In the genomic region with DNA sequence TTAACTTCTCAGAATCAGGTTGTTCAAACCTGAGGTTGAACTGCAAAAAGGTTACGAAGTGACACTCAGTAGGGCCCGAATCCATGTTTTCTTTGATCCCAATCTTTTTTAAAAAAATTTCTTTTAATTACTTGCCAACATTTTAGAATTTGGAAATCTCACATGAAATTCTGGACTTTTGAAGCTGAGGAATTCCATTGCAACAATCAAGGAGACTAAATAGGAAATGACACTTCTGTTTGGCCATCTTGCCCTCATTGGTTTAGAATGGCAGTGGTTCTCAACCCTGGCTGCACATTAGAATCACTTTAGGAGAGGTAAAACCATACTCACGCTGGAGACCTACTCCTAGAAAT, we compare ENCODE assay signal across 8 cellular contexts. TPM values are rescaled to one million over a fixed set of nuclear protein-coding genes. Genes with fewer than 3 reads are reported as not detected.
A peak's percentile ranks its signal among the peaks of the same experiment; 100 is the strongest.
DNase-seq lines count a peak whose midpoint lies in the region; ATAC-seq and FAIRE-seq lines count a peak whose summit lies in the region.

No MANE protein-coding gene starts in this region.

- H3K4me3 Mint-ChIP-seq in activated CD8-positive, alpha-beta memory T cell treated with anti-CD3 and anti-CD28 coated beads, Interleukin-2, amount 10 ng/mL, durations not matched to agents 7 days and 5 days: peak overlapping the region; percentile 99
- peak overlapping the region; percentile 100 for H3K4me3 Mint-ChIP-seq in activated T-helper 17 cell treated with anti-CD3 and anti-CD28 coated beads, Interleukin-2, amount 50 U/mL, for 72 hours

- CTCF ChIA-PET in activated CD8-positive, alpha-beta memory T cell treated with anti-CD3 and anti-CD28 coated beads, Interleukin-2, amount 10 ng/mL, durations not matched to agents 7 days and 5 days (lab: Charles Lee): interaction anchor here (0.9 to 3.0 kb wide), 7 partner anchors 11 to 263 kb away, joined by 3 to 15 read pairs (median 3); no protein-coding TSS in a partner anchor

- peak overlapping the region; percentile 96 for H3K27ac Mint-ChIP-seq in activated CD8-positive, alpha-beta memory T cell treated with anti-CD3 and anti-CD28 coated beads, Interleukin-2, amount 10 ng/mL, durations not matched to agents 7 days and 5 days
- peak overlapping the region; percentile 99 for H3K27ac Mint-ChIP-seq in activated T-helper 17 cell treated with anti-CD3 and anti-CD28 coated beads, Interleukin-2, amount 50 U/mL, for 72 hours

- H3K4me1 ChIP-seq in thymus (ENCODE audit: control insufficient read depth, insufficient read depth, low read length): peaks cover 13% of the 10 kb centered on the region

- FAIRE-seq in islet of Langerhans (lab: Jason Lieb, UNC): peak; percentile 27

- no peaks in the 10 kb centered on the region for H3K27me3 ChIP-seq in thymus (ENCODE audit: control insufficient read depth, insufficient read depth)

- H3K27me3 Mint-ChIP-seq in activated CD8-positive, alpha-beta memory T cell treated with anti-CD3 and anti-CD28 coated beads, Interleukin-2, amount 10 ng/mL, durations not matched to agents 7 days and 5 days: peaks cover 16% of the 10 kb centered on the region
- peaks cover 4% of the 10 kb centered on the region for H3K27me3 Mint-ChIP-seq in activated T-helper 17 cell treated with anti-CD3 and anti-CD28 coated beads, Interleukin-2, amount 50 U/mL, for 72 hours

- no peak overlapping the region for H3K27ac ChIP-seq in thymus (ENCODE audit: low read depth)

- DNase-seq in activated CD8-positive, alpha-beta memory T cell treated with anti-CD3 and anti-CD28 coated beads, Interleukin-2, amount 10 ng/mL, durations not matched to agents 7 days and 5 days: no peak
- no peak for DNase-seq in activated CD8-positive, alpha-beta memory T cell treated with anti-CD3 and anti-CD28 coated beads, Interleukin-2, amount 50 U/mL, for 48 hours
- DNase-seq in GOT3 (lab: John Stamatoyannopoulos, UW): no peak
- no peak for DNase-seq in NCI-H345 (lab: John Stamatoyannopoulos, UW)

- no peaks in the 10 kb centered on the region for H3K9me3 Mint-ChIP-seq in activated CD8-positive, alpha-beta memory T cell treated with anti-CD3 and anti-CD28 coated beads, Interleukin-2, amount 10 ng/mL, durations not matched to agents 7 days and 5 days (ENCODE audit: low read depth)
- H3K9me3 Mint-ChIP-seq in activated T-helper 17 cell treated with anti-CD3 and anti-CD28 coated beads, Interleukin-2, amount 50 U/mL, for 72 hours: no peaks in the 10 kb centered on the region

- H3K4me3 ChIP-seq in thymus (ENCODE audit: low read length): peak overlapping the region; percentile 62

- no peaks in the 10 kb centered on the region for H3K9me3 ChIP-seq in thymus (ENCODE audit: control insufficient read depth)

- peaks cover 2% of the 10 kb centered on the region for H3K36me3 Mint-ChIP-seq in activated CD8-positive, alpha-beta memory T cell treated with anti-CD3 and anti-CD28 coated beads, Interleukin-2, amount 10 ng/mL, durations not matched to agents 7 days and 5 days
- peaks cover 10% of the 10 kb centered on the region for H3K36me3 Mint-ChIP-seq in activated T-helper 17 cell treated with anti-CD3 and anti-CD28 coated beads, Interleukin-2, amount 50 U/mL, for 72 hours (ENCODE audit: low read depth)

- no peaks in the 10 kb centered on the region for H3K36me3 ChIP-seq in thymus (ENCODE audit: control insufficient read depth, insufficient read depth)

- 63% methylated on average over 3 of the region's 3 CpGs for WGBS in thymus

- peaks cover 38% of the 10 kb centered on the region for H3K4me1 Mint-ChIP-seq in activated CD8-positive, alpha-beta memory T cell treated with anti-CD3 and anti-CD28 coated beads, Interleukin-2, amount 10 ng/mL, durations not matched to agents 7 days and 5 days
- H3K4me1 Mint-ChIP-seq in activated T-helper 17 cell treated with anti-CD3 and anti-CD28 coated beads, Interleukin-2, amount 50 U/mL, for 72 hours: peaks cover 17% of the 10 kb centered on the region

- ATAC-seq in activated CD8-positive, alpha-beta memory T cell treated with anti-CD3 and anti-CD28 coated beads, Interleukin-2, amount 10 ng/mL, durations not matched to agents 7 days and 5 days: no peak
- ATAC-seq in activated T-helper 17 cell treated with anti-CD3 and anti-CD28 coated beads, Interleukin-2, amount 50 U/mL, for 72 hours (replicated peaks): peak; percentile 4
- ATAC-seq in HG03439 (IDR thresholded peaks at IDR 0.05; ENCODE audit: unreplicated experiment): no peak

RNA-seq across cellular contexts. Expression of a gene that starts 0.5 kb away (rescaled TPM):
- total RNA-seq in activated CD8-positive, alpha-beta memory T cell treated with anti-CD3 and anti-CD28 coated beads, Interleukin-2, amount 10 ng/mL, durations not matched to agents 7 days and 5 days: 100 to 1,000 TPM; 199 to 229 TPM
- total RNA-seq in activated T-helper 17 cell treated with anti-CD3 and anti-CD28 coated beads, Interleukin-2, amount 50 U/mL, for 72 hours: 100 to 1,000 TPM; 262 to 281 TPM
- 377 TPM for polyA plus RNA-seq in thymus
